10 cellular contexts compared by ENCODE assay signal in genomic region chr12:24600996-24601395, GRCh38.
DNase-seq lines count a peak whose midpoint lies in the region; ATAC-seq and TF ChIP-seq lines count a peak whose summit lies in the region.
"Had no signal": no experiment of that assay in that cellular context is flagged by ENCODE, and none has a peak within 500 bp of the region (broad histone marks: within the 10 kb centered on the region; RNA-seq: fewer than 3 reads in every experiment).

No MANE protein-coding gene starts in this region.

- POLR2A ChIA-PET in activated CD8-positive, alpha-beta T cell treated with anti-CD3 and anti-CD28 coated beads for 36 hours (lab: Charles Lee): no interaction called here
- POLR2A ChIA-PET in activated CD8-positive, alpha-beta T cell treated with anti-CD3 and anti-CD28 coated beads, Interleukin-2, amount 10 ng/mL, durations not matched to agents 7 days and 5 days (lab: Charles Lee): no interaction called here

- peak overlapping the region; percentile 39 for H3K4me2 ChIP-seq in smooth muscle cell

- H3K4me1 Mint-ChIP-seq in activated CD8-positive, alpha-beta T cell treated with anti-CD3 and anti-CD28 coated beads for 36 hours (ENCODE audit: low read depth): peaks cover 3% of the 10 kb centered on the region
- H3K4me1 Mint-ChIP-seq in activated CD8-positive, alpha-beta T cell treated with anti-CD3 and anti-CD28 coated beads, Interleukin-2, amount 10 ng/mL, durations not matched to agents 7 days and 5 days (ENCODE audit: low read depth): no peaks in the 10 kb centered on the region

- H3K4me3 ChIP-seq in epithelial cell of esophagus (ENCODE audit: low read length) (no peak overlapping the region), smooth muscle cell (no peak overlapping the region)

- no peaks in the 10 kb centered on the region for H3K36me3 ChIP-seq in smooth muscle cell (ENCODE audit: low read depth)

- intact Hi-C loops in activated CD8-positive, alpha-beta T cell treated with anti-CD3 and anti-CD28 coated beads for 36 hours (cut with micrococcal nuclease): no loop called here

- peaks cover 3% of the 10 kb centered on the region for H3F3A ChIP-seq in smooth muscle cell (ENCODE audit: low read depth)

- H3K27ac ChIP-seq in smooth muscle cell (ENCODE audit: low read depth): peak overlapping the region; percentile 54

- H3K27me3 Mint-ChIP-seq in activated CD8-positive, alpha-beta T cell treated with anti-CD3 and anti-CD28 coated beads for 36 hours: peaks cover 2% of the 10 kb centered on the region
- H3K27me3 Mint-ChIP-seq in activated CD8-positive, alpha-beta T cell treated with anti-CD3 and anti-CD28 coated beads, Interleukin-2, amount 10 ng/mL, durations not matched to agents 7 days and 5 days (ENCODE audit: low read depth): peaks cover 3% of the 10 kb centered on the region

- CTCF ChIA-PET in activated CD8-positive, alpha-beta T cell treated with anti-CD3 and anti-CD28 coated beads for 36 hours (lab: Charles Lee): no interaction called here
- CTCF ChIA-PET in activated CD8-positive, alpha-beta T cell treated with anti-CD3 and anti-CD28 coated beads, Interleukin-2, amount 10 ng/mL, durations not matched to agents 7 days and 5 days (lab: Charles Lee): no interaction called here

- no peaks in the 10 kb centered on the region for H3K79me2 ChIP-seq in smooth muscle cell (ENCODE audit: low read depth)

- no peaks in the 10 kb centered on the region for H3K27me3 ChIP-seq in smooth muscle cell (ENCODE audit: low read depth)

- 0% methylated on average over 1 of the region's 1 CpG for WGBS in smooth muscle cell (ENCODE audit: low lambda C conversion rate)

- H3K9me3 Mint-ChIP-seq in activated CD8-positive, alpha-beta T cell treated with anti-CD3 and anti-CD28 coated beads for 36 hours: no peaks in the 10 kb centered on the region
- no peaks in the 10 kb centered on the region for H3K9me3 Mint-ChIP-seq in activated CD8-positive, alpha-beta T cell treated with anti-CD3 and anti-CD28 coated beads, Interleukin-2, amount 10 ng/mL, durations not matched to agents 7 days and 5 days (ENCODE audit: insufficient read depth)

- no peaks in the 10 kb centered on the region for H3K9me3 ChIP-seq in smooth muscle cell (replicated peaks; ENCODE audit: low read depth)

- no peaks in the 10 kb centered on the region for H4K20me1 ChIP-seq in smooth muscle cell (ENCODE audit: low read depth)

- no peaks in the 10 kb centered on the region for H3K4me1 ChIP-seq in smooth muscle cell (ENCODE audit: low read depth)

- H3K27ac Mint-ChIP-seq in activated CD8-positive, alpha-beta T cell treated with anti-CD3 and anti-CD28 coated beads for 36 hours: no peak overlapping the region
- no peak overlapping the region for H3K27ac Mint-ChIP-seq in activated CD8-positive, alpha-beta T cell treated with anti-CD3 and anti-CD28 coated beads, Interleukin-2, amount 10 ng/mL, durations not matched to agents 7 days and 5 days

- TF ChIP-seq CTCF in activated CD8-positive, alpha-beta T cell treated with anti-CD3 and anti-CD28 coated beads for 36 hours (IDR thresholded peaks at IDR 0.05): no peak
- TF ChIP-seq CTCF in epithelial cell of esophagus (IDR thresholded peaks at IDR 0.05; ENCODE audit: insufficient read depth, low read depth, low read length, missing control alignments) (no peak), smooth muscle cell (IDR thresholded peaks at IDR 0.05; ENCODE audit: borderline replicate concordance, insufficient read depth, poor library complexity, severe bottlenecking) (no peak)

- no peak overlapping the region for H3K4me3 Mint-ChIP-seq in activated CD8-positive, alpha-beta T cell treated with anti-CD3 and anti-CD28 coated beads for 36 hours
- H3K4me3 Mint-ChIP-seq in activated CD8-positive, alpha-beta T cell treated with anti-CD3 and anti-CD28 coated beads, Interleukin-2, amount 10 ng/mL, durations not matched to agents 7 days and 5 days: no peak overlapping the region

- H3K36me3 Mint-ChIP-seq in activated CD8-positive, alpha-beta T cell treated with anti-CD3 and anti-CD28 coated beads for 36 hours (ENCODE audit: low read depth): no peaks in the 10 kb centered on the region
- H3K36me3 Mint-ChIP-seq in activated CD8-positive, alpha-beta T cell treated with anti-CD3 and anti-CD28 coated beads, Interleukin-2, amount 10 ng/mL, durations not matched to agents 7 days and 5 days (ENCODE audit: low read depth): no peaks in the 10 kb centered on the region

- H3K9ac ChIP-seq in smooth muscle cell (ENCODE audit: low read depth): no peak overlapping the region

- peak; percentile 37 for ATAC-seq in activated CD8-positive, alpha-beta T cell treated with anti-CD3 and anti-CD28 coated beads for 36 hours
- ATAC-seq in activated CD8-positive, alpha-beta T cell treated with anti-CD3 and anti-CD28 coated beads, Interleukin-2, amount 10 ng/mL, durations not matched to agents 7 days and 5 days: no peak
- ATAC-seq: Right ventricle myocardium inferior had no signal

- no peak overlapping the region for H2AFZ ChIP-seq in smooth muscle cell (ENCODE audit: low read depth)

- no peak for DNase-seq in activated CD8-positive, alpha-beta T cell treated with anti-CD3 and anti-CD28 coated beads for 36 hours
- no peak for DNase-seq in activated CD8-positive, alpha-beta T cell treated with anti-CD3 and anti-CD28 coated beads, Interleukin-2, amount 10 ng/mL, durations not matched to agents 7 days and 5 days
- DNase-seq in NCI-H226 (peak; percentile 75), epithelial cell of esophagus (ENCODE audit: low read depth) (peak; percentile 76), smooth muscle cell (lab: John Stamatoyannopoulos, UW; ENCODE audit: unreplicated experiment) (no peak), NCI-H187 (lab: John Stamatoyannopoulos, UW) (no peak), KG1 (lab: John Stamatoyannopoulos, UW) (no peak)
- no peak for DNase-seq in stimulated activated naive CD4-positive, alpha-beta T cell treated with Interleukin-2 at 50 U/mL for 16 hours (lab: John Stamatoyannopoulos, UW)
- DNase-seq: nucleus accumbens had no signal

Comparison
In these comparisons a context has a peak if more than half of its experiments do, and no peak if none do; other contexts are left out.
1. DNase-seq: peak in NCI-H226 (single experiment) and epithelial cell of esophagus (single experiment); none in activated CD8-positive, alpha-beta T cell treated with anti-CD3 and anti-CD28 coated beads for 36 hours (single experiment), activated CD8-positive, alpha-beta T cell treated with anti-CD3 and anti-CD28 coated beads, Interleukin-2, amount 10 ng/mL, durations not matched to agents 7 days and 5 days (single experiment), smooth muscle cell (single experiment), NCI-H187 (0 of 2), KG1 (single experiment) and stimulated activated naive CD4-positive, alpha-beta T cell treated with Interleukin-2 at 50 U/mL for 16 hours (single experiment).